ENCODE assay signal across 8 cellular contexts in the genomic region with DNA sequence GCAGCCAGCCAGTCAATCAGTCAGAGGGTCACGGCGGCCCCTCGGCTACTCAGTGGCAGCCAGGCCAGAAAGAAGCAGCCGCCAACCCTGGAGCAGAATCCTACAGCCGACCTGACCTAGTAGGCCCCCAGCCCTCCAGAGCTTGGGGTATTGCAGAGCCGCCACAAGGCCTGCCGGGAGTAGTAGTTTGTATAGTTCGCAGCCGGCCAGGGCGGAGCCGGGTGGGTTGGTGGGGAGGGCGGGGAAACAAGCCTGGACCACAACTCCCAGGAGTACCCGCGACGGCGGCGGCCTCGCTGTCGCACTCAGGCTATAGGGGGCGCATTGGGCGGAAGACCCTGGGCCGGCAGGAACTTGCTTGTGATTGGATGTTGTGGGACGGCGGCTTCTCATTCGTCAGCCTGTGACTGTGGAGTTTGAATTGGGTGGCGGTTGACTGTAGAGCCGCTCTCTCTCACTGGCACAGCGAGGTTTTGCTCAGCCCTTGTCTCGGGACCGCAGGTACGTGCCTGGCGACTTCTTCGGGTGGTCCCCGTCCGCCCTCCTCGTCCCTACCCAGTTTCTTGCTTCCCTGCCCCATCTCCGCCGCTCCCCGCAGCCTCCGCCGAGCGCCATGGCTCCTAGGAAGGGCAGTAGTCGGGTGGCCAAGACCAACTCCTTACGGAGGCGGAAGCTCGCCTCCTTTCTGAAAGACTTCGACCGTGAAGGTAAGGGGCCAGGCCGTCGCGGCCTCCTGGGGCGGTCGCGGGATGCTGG. TPM values are rescaled to one million over a fixed set of nuclear protein-coding genes. Genes with fewer than 3 reads are reported as not detected.
DNase-seq lines count a peak whose midpoint lies in the region; FAIRE-seq and TF ChIP-seq lines count a peak whose summit lies in the region.

A gene (plus strand): TSS at position 439 of the 756 bp plus-strand sequence. CDS start 175 bp downstream, at position 614.

- intact Hi-C loops in activated naive CD4-positive, alpha-beta T cell treated with anti-CD3 and anti-CD28 coated beads for 36 hours (cut with micrococcal nuclease), result loop anchor here (1.0 to 10.0 kb wide), 14 partner anchors 18 to 1503 kb away; a partner anchor contains a TSS

- H3K9me3 ChIP-seq in neutrophil, result no peaks in the 10 kb centered on the region

- H3K36me3 ChIP-seq in neutrophil, result peaks cover 15% of the 10 kb centered on the region

- peak within 1 kb of the TSS; percentile 81 for H3K4me3 ChIP-seq in GM08714 (ENCODE audit: low read length)
- peak within 1 kb of the TSS; percentile 76 to 96 for H3K4me3 ChIP-seq in neutrophil (ENCODE audit: low read depth in 1 of 2, low read length in 1 of 2)

- H3K4me3 Mint-ChIP-seq in HFFc6, result peak within 1 kb of the TSS; percentile 98
- peak within 1 kb of the TSS; percentile 97 for H3K4me3 Mint-ChIP-seq in activated naive CD4-positive, alpha-beta T cell treated with anti-CD3 and anti-CD28 coated beads for 36 hours

- H3K27ac ChIP-seq in neutrophil, result peak within 1 kb of the TSS; percentile 75

- H3K4me1 ChIP-seq in neutrophil (ENCODE audit: control insufficient read depth in 1 of 2, insufficient read depth in 1 of 2, low read depth in 1 of 2, low read length in 1 of 2), result peaks cover 33% of the 10 kb centered on the region in 2 experiments

- TF ChIP-seq CTCF in HFFc6 (IDR thresholded peaks at IDR 0.05), result peak; percentile 74
- peak; percentile 78 for TF ChIP-seq CTCF in neutrophil (IDR thresholded peaks at IDR 0.05)

- DNase-seq in HFFc6 (peak; percentile 98), NAMALWA (ENCODE audit: low spot score) (peak; percentile 98), SK-N-DZ (ENCODE audit: low spot score) (peak; percentile 95), frontal cortex (ENCODE audit: low spot score in 2 of 2) (peak; percentile 98 to 99), superior temporal gyrus (ENCODE audit: extremely low spot score) (peak; percentile 98)
- peak; percentile 99 for DNase-seq in activated naive CD4-positive, alpha-beta T cell treated with anti-CD3 and anti-CD28 coated beads for 36 hours

- H3K27ac Mint-ChIP-seq in HFFc6, result peak within 1 kb of the TSS; percentile 93
- peak within 1 kb of the TSS; percentile 87 for H3K27ac Mint-ChIP-seq in activated naive CD4-positive, alpha-beta T cell treated with anti-CD3 and anti-CD28 coated beads for 36 hours

- no peaks in the 10 kb centered on the region for H3K27me3 Mint-ChIP-seq in HFFc6 (ENCODE audit: insufficient read depth)
- no peaks in the 10 kb centered on the region for H3K27me3 Mint-ChIP-seq in activated naive CD4-positive, alpha-beta T cell treated with anti-CD3 and anti-CD28 coated beads for 36 hours (ENCODE audit: low read depth)

- no peaks in the 10 kb centered on the region for H3K27me3 ChIP-seq in neutrophil

- peaks cover 40% of the 10 kb centered on the region for H3K4me1 Mint-ChIP-seq in HFFc6 (ENCODE audit: low read depth)
- peaks cover 35% of the 10 kb centered on the region for H3K4me1 Mint-ChIP-seq in activated naive CD4-positive, alpha-beta T cell treated with anti-CD3 and anti-CD28 coated beads for 36 hours (ENCODE audit: low read depth)

- CTCF ChIA-PET in activated naive CD4-positive, alpha-beta T cell treated with anti-CD3 and anti-CD28 coated beads for 36 hours (lab: Charles Lee), result interaction anchor here (0.6 to 1.9 kb wide), 6 partner anchors 10 to 1542 kb away, joined by 3 to 7 read pairs (median 3); no protein-coding TSS in a partner anchor

- H3K9me3 Mint-ChIP-seq in HFFc6, result no peaks in the 10 kb centered on the region
- H3K9me3 Mint-ChIP-seq in activated naive CD4-positive, alpha-beta T cell treated with anti-CD3 and anti-CD28 coated beads for 36 hours, result no peaks in the 10 kb centered on the region

- FAIRE-seq in frontal cortex (lab: Jason Lieb, UNC), result no peak

- H3K36me3 Mint-ChIP-seq in HFFc6 (ENCODE audit: low read depth), result peaks cover 11% of the 10 kb centered on the region
- peaks cover 34% of the 10 kb centered on the region for H3K36me3 Mint-ChIP-seq in activated naive CD4-positive, alpha-beta T cell treated with anti-CD3 and anti-CD28 coated beads for 36 hours (ENCODE audit: low read depth)

RNA-seq across cellular contexts. Expression of the gene that starts here (rescaled TPM):
- 10 to 100 TPM; 20.3 to 44.3 (median 41.3) TPM for total RNA-seq in HFFc6 (2021; fragmentation: NEBNext Ultra II Directional; extraction: Animal tissue kit (Norgen Biotek cat#: 25700))
- polyA plus RNA-seq in SK-N-DZ (2014; cell fraction: cytosol; rRNA removed), result 43.5 and 45.3 TPM in 2 replicates
- polyA plus RNA-seq in SK-N-DZ (2014; cell fraction: nucleus; rRNA removed), result 24.1 and 27.4 TPM in 2 replicates
- total RNA-seq in activated naive CD4-positive, alpha-beta T cell treated with anti-CD3 and anti-CD28 coated beads for 36 hours, result 10 to 100 TPM; 73.6 to 78.6 TPM
- 0.82 TPM for total RNA-seq in frontal cortex

Comparison
In these comparisons a context has a peak if more than half of its experiments do, and no peak if none do; other contexts are left out.
1. Peak in every context shown above with its lines: DNase-seq, H3K4me3 ChIP-seq and H3K27ac ChIP-seq.
2. RNA of the gene that starts here (total RNA-seq): 73.6 to 78.6 TPM in activated naive CD4-positive, alpha-beta T cell treated with anti-CD3 and anti-CD28 coated beads for 36 hours and 20.3 to 44.3 TPM in HFFc6; 0.82 TPM in frontal cortex (single experiment); every median in the first group is over 10 times any median in the second.
3. Peak in DNase-seq in frontal cortex; RNA of the gene not detected or under 1 TPM.